ENCODE assay signal across 23 cellular contexts in genomic region chrX:139783959-139784358, GRCh38.
"Had no signal": no experiment of that assay in that cellular context is flagged by ENCODE, and none has a peak within 500 bp of the region (broad histone marks: within the 10 kb centered on the region; RNA-seq: fewer than 3 reads in every experiment).

No MANE protein-coding gene starts in this region.

- DNase-seq: colonic mucosa; cortex of kidney; dermis blood vessel endothelial cell; dorsolateral prefrontal cortex; effector CD4-positive, alpha-beta T cell; effector memory CD4-positive, alpha-beta T cell; foreskin keratinocyte; heart left ventricle; hypothalamus; left cardiac atrium; left ventricle myocardium inferior; lower lobe of right lung; mesenchymal stem cell; mucosa of descending colon; naive B cell had no signal

- H3K36me3 ChIP-seq: colonic mucosa had no signal

- H3K27me3 Mint-ChIP-seq: naive B cell had no signal

- H3K9me3 ChIP-seq: colonic mucosa, esophagus muscularis mucosa, gastroesophageal sphincter, heart left ventricle, left ventricle myocardium inferior, lower lobe of right lung, mucosa of descending colon had no signal

- H2AFZ ChIP-seq: hepatocyte had no signal

- FAIRE-seq: endothelial cell of umbilical vein, frontal cortex, islet of Langerhans, keratinocyte had no signal

- H3K9me3 Mint-ChIP-seq: naive B cell had no signal

- H3K4me1 ChIP-seq: colonic mucosa, esophagus muscularis mucosa, foreskin keratinocyte, gastroesophageal sphincter, left ventricle myocardium inferior, lower lobe of right lung had no signal

- H3K27ac Mint-ChIP-seq: mesothelial cell of epicardium had no signal

- H3K79me2 ChIP-seq: hepatocyte had no signal

- H3K4me3 Mint-ChIP-seq: mesothelial cell of epicardium, naive B cell had no signal

- H3K4me2 ChIP-seq: hepatocyte had no signal

- ATAC-seq: foreskin keratinocyte, gastroesophageal sphincter, heart left ventricle, left cardiac atrium, lower lobe of right lung, mucosa of descending colon had no signal

- H3K4me1 Mint-ChIP-seq: mesothelial cell of epicardium had no signal

- H3K27me3 ChIP-seq: colonic mucosa, esophagus muscularis mucosa, foreskin keratinocyte, gastroesophageal sphincter, heart left ventricle, hepatocyte had no signal

- H3K27ac ChIP-seq: colonic mucosa, dorsolateral prefrontal cortex, esophagus muscularis mucosa, foreskin keratinocyte, gastroesophageal sphincter, heart left ventricle, hepatocyte, left ventricle myocardium inferior, lower lobe of right lung had no signal

- H3K4me3 ChIP-seq: colonic mucosa, dorsolateral prefrontal cortex, esophagus muscularis mucosa, gastroesophageal sphincter, heart left ventricle, hepatocyte, left ventricle myocardium inferior, lower lobe of right lung, mucosa of descending colon had no signal
